In the genomic region with DNA sequence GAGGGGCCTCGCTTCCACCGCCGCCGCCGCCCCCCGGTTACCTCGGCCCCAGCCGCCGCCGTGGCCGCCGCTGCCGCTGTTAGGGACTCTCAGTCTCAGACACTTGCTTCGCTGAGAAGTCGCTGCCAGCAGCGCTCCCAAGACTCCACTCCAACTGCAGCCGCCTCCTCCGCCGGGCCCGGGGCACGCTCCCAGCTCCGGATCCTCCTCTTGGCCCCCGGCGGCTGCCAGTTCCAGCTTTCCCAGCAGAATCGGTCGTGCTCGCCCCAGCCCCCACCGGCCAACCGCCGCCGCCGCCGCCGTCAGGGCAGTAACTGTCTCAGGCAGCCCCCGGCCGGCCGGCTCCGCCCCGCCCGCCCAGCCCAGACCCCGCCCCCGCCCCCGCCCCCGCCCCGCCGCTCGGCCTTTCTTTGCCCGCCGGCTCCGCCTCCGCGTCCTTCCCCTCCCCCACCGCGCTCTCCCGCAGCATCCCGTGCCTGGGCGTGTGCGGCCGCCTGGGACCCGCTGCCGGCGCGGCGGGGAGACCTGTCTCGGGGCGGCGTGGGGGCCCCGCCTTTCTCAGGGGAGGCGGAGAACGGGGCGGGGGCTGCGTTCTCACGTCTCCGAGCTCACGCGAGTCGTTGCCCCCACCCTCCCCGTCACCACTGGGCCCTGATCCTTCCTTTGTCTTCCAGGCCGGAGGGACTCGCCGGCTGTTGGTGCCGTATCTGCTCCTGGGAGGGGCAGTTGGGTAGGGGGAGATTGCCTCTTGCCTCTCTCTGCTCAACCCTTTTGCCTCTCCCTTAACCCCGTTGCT, we compare ENCODE assay signal across 8 cellular contexts. TPM values are rescaled to one million over a fixed set of nuclear protein-coding genes. Genes with fewer than 3 reads are reported as not detected.
DNase-seq lines count a peak whose midpoint lies in the region; TF ChIP-seq lines count a peak whose summit lies in the region.

Gene ANKRD50, minus strand, starts transcription at position 316 of the 796 bp plus-strand sequence. CDS start 2,221 bp downstream, outside the sequence.

- peaks cover 36% of the 10 kb centered on the region for H4K20me1 ChIP-seq in Loucy (ENCODE audit: insufficient read depth, low read length, poor library complexity, severe bottlenecking)

- DNase-seq in H7 (peak; percentile 92), SHP77 (lab: John Stamatoyannopoulos, UW) (peak; percentile 71 to 85), germinal center (ENCODE audit: low spot score) (peak; percentile 74), suprapubic skin (ENCODE audit: low spot score in 2 of 2) (peak; percentile 92 to 94)
- peak; percentile 65 for DNase-seq in activated naive CD4-positive, alpha-beta T cell treated with anti-CD3 and anti-CD28 coated beads, Interleukin-2, amount 50 U/mL, for 16 hours

- 3% methylated on average over 20 of the region's 83 CpGs for WGBS in suprapubic skin

- H3K27me3 ChIP-seq in H7 (ENCODE audit: control insufficient read depth, insufficient read depth, low read length), result no peaks in the 10 kb centered on the region
- H3K27me3 ChIP-seq in Loucy (ENCODE audit: insufficient read depth, low read length, poor library complexity, severe bottlenecking), result no peaks in the 10 kb centered on the region
- no peaks in the 10 kb centered on the region for H3K27me3 ChIP-seq in neutrophil
- H3K27me3 ChIP-seq in suprapubic skin, result no peaks in the 10 kb centered on the region

- H3K9ac ChIP-seq in ES-I3 (ENCODE audit: low read depth, low read length) (peak within 1 kb of the TSS; percentile 85), Loucy (ENCODE audit: low read depth, low read length, poor library complexity, severe bottlenecking) (peak within 1 kb of the TSS; percentile 86)

- H3K4me2 ChIP-seq in Loucy (ENCODE audit: low read depth, low read length, poor library complexity, severe bottlenecking), result peak within 1 kb of the TSS; percentile 98

- H3K4me1 ChIP-seq in ES-I3 (ENCODE audit: insufficient read depth, low read length) (peaks cover 14% of the 10 kb centered on the region; the same call in 1 of the 2 replicates), Loucy (ENCODE audit: insufficient read depth, low read length, poor library complexity, severe bottlenecking) (peaks cover 34% of the 10 kb centered on the region), neutrophil (ENCODE audit: control insufficient read depth in 1 of 2, insufficient read depth in 1 of 2, low read depth in 1 of 2, low read length in 1 of 2) (peaks cover 27 to 30% of the 10 kb centered on the region in 2 experiments), suprapubic skin (peaks cover 36% of the 10 kb centered on the region)

- H3K4me3 ChIP-seq in H7 (ENCODE audit: insufficient read depth, low read depth, low read length), result peak within 1 kb of the TSS; percentile 86
- H3K4me3 ChIP-seq in Loucy (ENCODE audit: low read length, poor library complexity, severe bottlenecking), result peak within 1 kb of the TSS; percentile 83
- H3K4me3 ChIP-seq in neutrophil (ENCODE audit: low read depth in 1 of 2, low read length in 1 of 2), result peak within 1 kb of the TSS; percentile 76 to 87
- peak within 1 kb of the TSS; percentile 89 for H3K4me3 ChIP-seq in suprapubic skin

- H3K27ac ChIP-seq in neutrophil (peak within 1 kb of the TSS; percentile 75), suprapubic skin (peak within 1 kb of the TSS; percentile 96)

- peak in 1 of 2 donors; percentile 65 for TF ChIP-seq POLR2A in suprapubic skin (IDR thresholded peaks at IDR 0.05)

- TF ChIP-seq CTCF in Loucy (conservative IDR thresholded peaks at IDR 0.05; ENCODE audit: low read length) (no peak), neutrophil (IDR thresholded peaks at IDR 0.05) (no peak), suprapubic skin (IDR thresholded peaks at IDR 0.05) (no peak)

- H3K36me3 ChIP-seq in ES-I3 (ENCODE audit: insufficient read depth, low read length) (no peaks in the 10 kb centered on the region), H7 (replicated peaks; ENCODE audit: control insufficient read depth, insufficient read depth, low read length) (no peaks in the 10 kb centered on the region; the same call in 1 of the 2 replicates), Loucy (ENCODE audit: insufficient read depth, low read length) (no peaks in the 10 kb centered on the region), neutrophil (no peaks in the 10 kb centered on the region), suprapubic skin (no peaks in the 10 kb centered on the region)

- TF ChIP-seq EP300 in suprapubic skin (IDR thresholded peaks at IDR 0.05), result no peak

- peaks cover 45% of the 10 kb centered on the region for H3K79me2 ChIP-seq in Loucy (ENCODE audit: insufficient read depth, low read length)

- no peaks in the 10 kb centered on the region for H3K9me2 ChIP-seq in Loucy (replicated peaks; ENCODE audit: low read depth, low read length)

- H2AFZ ChIP-seq in Loucy (ENCODE audit: low read length), result peak within 1 kb of the TSS; percentile 89

- no peaks in the 10 kb centered on the region for H3F3A ChIP-seq in Loucy (ENCODE audit: low read depth)

- H3K9me3 ChIP-seq in ES-I3 (ENCODE audit: control insufficient read depth, insufficient read depth, low read length) (no peaks in the 10 kb centered on the region), Loucy (ENCODE audit: insufficient read depth, low read depth, low read length) (no peaks in the 10 kb centered on the region), neutrophil (no peaks in the 10 kb centered on the region), suprapubic skin (no peaks in the 10 kb centered on the region)

RNA-seq across cellular contexts. Expression of gene ANKRD50, which starts in this region (rescaled TPM):
- 9.9 and 14.4 TPM in 2 replicates for total RNA-seq in H7 (2014; rRNA removed; shearing (Covaris generic))
- total RNA-seq in suprapubic skin, result 10 to 100 TPM; 20.5 to 40.2 (median 29.9) TPM

Comparison
In these comparisons a context has a peak if more than half of its experiments do, and no peak if none do; other contexts are left out.
1. Peak in every context shown above with its lines: DNase-seq, H3K4me3 ChIP-seq and H3K27ac ChIP-seq.